10 cellular contexts compared by ENCODE assay signal in the genomic region with DNA sequence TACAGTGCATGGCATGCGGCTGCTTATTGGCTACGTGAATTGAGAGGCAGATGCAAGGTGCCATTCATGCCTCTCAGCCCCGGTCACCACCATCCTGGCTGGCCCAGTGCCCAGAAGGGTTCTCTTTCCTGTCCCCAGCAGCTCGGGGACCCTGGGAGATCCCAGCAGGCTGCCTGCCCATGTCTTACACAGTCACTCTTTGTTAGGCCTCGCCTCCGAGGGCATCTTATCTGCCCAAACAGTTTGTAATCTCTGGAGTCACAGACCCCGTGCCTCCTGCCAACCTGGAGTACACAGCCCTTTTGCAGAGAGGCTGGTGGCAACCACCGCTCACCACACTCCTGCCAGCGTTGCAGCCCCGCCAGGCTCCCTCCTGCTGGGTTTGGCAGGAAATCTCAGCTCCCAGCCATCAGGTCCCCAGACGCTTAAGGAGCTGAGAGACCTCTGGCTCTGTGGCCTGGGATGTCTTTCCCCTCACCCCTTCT. TPM values are rescaled to one million over a fixed set of nuclear protein-coding genes. Genes with fewer than 3 reads are reported as not detected.
DNase-seq lines count a peak whose midpoint lies in the region; ATAC-seq and TF ChIP-seq lines count a peak whose summit lies in the region.
"Had no signal": no experiment of that assay in that cellular context is flagged by ENCODE, and none has a peak within 500 bp of the region (broad histone marks: within the 10 kb centered on the region; RNA-seq: fewer than 3 reads in every experiment).

No MANE protein-coding gene starts in this region.

- H3K36me3 ChIP-seq in right atrium auricular region = peaks cover 30% of the 10 kb centered on the region
- H3K36me3 ChIP-seq in aorta (ENCODE audit: control insufficient read depth in 1 of 2, insufficient read depth in 2 of 2, low read length in 1 of 2) = peaks cover 0 to 3% of the 10 kb centered on the region in 2 donors

- H3K27ac ChIP-seq in right atrium auricular region (peak overlapping the region in 1 of 2 donors; percentile 10), aorta (ENCODE audit: low read depth in 1 of 2, low read length in 2 of 2) (no peak overlapping the region)

- H3K4me3 ChIP-seq in right atrium auricular region (no peak overlapping the region), aorta (ENCODE audit: low read length in 2 of 2) (no peak overlapping the region)

- H3K27me3 ChIP-seq in right atrium auricular region (no peaks in the 10 kb centered on the region), aorta (ENCODE audit: control insufficient read depth in 1 of 2, insufficient read depth in 2 of 2, low read length in 1 of 2) (no peaks in the 10 kb centered on the region)

- ATAC-seq in Right ventricle myocardium superior (ENCODE audit: poor library complexity) = peak; percentile 60
- peak; percentile 50 for ATAC-seq in SK-N-SH treated with all-trans-retinoic acid at 6 μM for 48 hours
- ATAC-seq in left colon = peak; percentile 17
- peak; percentile 49 for ATAC-seq in aorta (ENCODE audit: low FRiP score)
- ATAC-seq in GM21515 (IDR thresholded peaks at IDR 0.05; ENCODE audit: unreplicated experiment) = no peak

- DNase-seq in Right ventricle myocardium superior = peak; percentile 70
- no peak for DNase-seq in right atrium auricular region (ENCODE audit: low spot score)
- peak in 1 of 2 donors; percentile 40 for DNase-seq in left colon
- DNase-seq in aorta = peak; percentile 76 to 85
- no peak for DNase-seq in DMS53 treated with DMSO at 0.1 percent for 48 hours (lab: John Stamatoyannopoulos, UW; ENCODE audit: unreplicated experiment)
- DNase-seq in kidney tubule cell (ENCODE audit: low spot score) = no peak
- DNase-seq: CD4-positive, CD25-positive, alpha-beta regulatory T cell; cerebellar nuclear complex had no signal

- H3K9me3 ChIP-seq in right atrium auricular region (no peaks in the 10 kb centered on the region), aorta (ENCODE audit: control insufficient read depth, low read length) (no peaks in the 10 kb centered on the region)

- intact Hi-C loops in Right ventricle myocardium superior (cut with DNase I) = no loop called here
- intact Hi-C loops in left colon (cut with DNase I, micrococcal nuclease) = no loop called here
- intact Hi-C loops in aorta (cut with DNase I) = no loop called here

- no peak for TF ChIP-seq CTCF in right atrium auricular region (IDR thresholded peaks at IDR 0.05)

- WGBS in aorta, 2 donors = 4 to 12% methylated on average over 11 of the region's 11 CpGs

- H3K4me1 ChIP-seq in right atrium auricular region = peaks cover 0 to 21% of the 10 kb centered on the region in 2 donors
- no peaks in the 10 kb centered on the region for H3K4me1 ChIP-seq in aorta (ENCODE audit: control insufficient read depth in 1 of 2, insufficient read depth in 2 of 2, low read length in 2 of 2)

TF ChIP-seq in SK-N-SH treated with all-trans-retinoic acid at 6 μM for 48 hours, 23 proteins besides CTCF, POLR2A, EP300 and RAD21:
- TF ChIP-seq ZFP3 (CRISPR knock-in tag; IDR thresholded peaks at IDR 0.05) (no peak), ISL1 (CRISPR knock-in tag; IDR thresholded peaks at IDR 0.05) (no peak), TCF4 (CRISPR knock-in tag; IDR thresholded peaks at IDR 0.05; ENCODE audit: borderline replicate concordance) (no peak), BACH2 (CRISPR knock-in tag; IDR thresholded peaks at IDR 0.05; ENCODE audit: borderline replicate concordance) (no peak), ARNTL (CRISPR knock-in tag; IDR thresholded peaks at IDR 0.05; ENCODE audit: borderline replicate concordance, low read depth) (no peak)
- TF ChIP-seq, protein P1, sequence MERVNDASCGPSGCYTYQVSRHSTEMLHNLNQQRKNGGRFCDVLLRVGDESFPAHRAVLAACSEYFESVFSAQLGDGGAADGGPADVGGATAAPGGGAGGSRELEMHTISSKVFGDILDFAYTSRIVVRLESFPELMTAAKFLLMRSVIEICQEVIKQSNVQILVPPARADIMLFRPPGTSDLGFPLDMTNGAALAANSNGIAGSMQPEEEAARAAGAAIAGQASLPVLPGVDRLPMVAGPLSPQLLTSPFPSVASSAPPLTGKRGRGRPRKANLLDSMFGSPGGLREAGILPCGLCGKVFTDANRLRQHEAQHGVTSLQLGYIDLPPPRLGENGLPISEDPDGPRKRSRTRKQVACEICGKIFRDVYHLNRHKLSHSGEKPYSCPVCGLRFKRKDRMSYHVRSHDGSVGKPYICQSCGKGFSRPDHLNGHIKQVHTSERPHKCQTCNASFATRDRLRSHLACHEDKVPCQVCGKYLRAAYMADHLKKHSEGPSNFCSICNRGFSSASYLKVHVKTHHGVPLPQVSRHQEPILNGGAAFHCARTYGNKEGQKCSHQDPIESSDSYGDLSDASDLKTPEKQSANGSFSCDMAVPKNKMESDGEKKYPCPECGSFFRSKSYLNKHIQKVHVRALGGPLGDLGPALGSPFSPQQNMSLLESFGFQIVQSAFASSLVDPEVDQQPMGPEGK (CRISPR knock-in tag; IDR thresholded peaks at IDR 0.05; ENCODE audit: borderline replicate concordance) = no peak
- TF ChIP-seq, protein P2, sequence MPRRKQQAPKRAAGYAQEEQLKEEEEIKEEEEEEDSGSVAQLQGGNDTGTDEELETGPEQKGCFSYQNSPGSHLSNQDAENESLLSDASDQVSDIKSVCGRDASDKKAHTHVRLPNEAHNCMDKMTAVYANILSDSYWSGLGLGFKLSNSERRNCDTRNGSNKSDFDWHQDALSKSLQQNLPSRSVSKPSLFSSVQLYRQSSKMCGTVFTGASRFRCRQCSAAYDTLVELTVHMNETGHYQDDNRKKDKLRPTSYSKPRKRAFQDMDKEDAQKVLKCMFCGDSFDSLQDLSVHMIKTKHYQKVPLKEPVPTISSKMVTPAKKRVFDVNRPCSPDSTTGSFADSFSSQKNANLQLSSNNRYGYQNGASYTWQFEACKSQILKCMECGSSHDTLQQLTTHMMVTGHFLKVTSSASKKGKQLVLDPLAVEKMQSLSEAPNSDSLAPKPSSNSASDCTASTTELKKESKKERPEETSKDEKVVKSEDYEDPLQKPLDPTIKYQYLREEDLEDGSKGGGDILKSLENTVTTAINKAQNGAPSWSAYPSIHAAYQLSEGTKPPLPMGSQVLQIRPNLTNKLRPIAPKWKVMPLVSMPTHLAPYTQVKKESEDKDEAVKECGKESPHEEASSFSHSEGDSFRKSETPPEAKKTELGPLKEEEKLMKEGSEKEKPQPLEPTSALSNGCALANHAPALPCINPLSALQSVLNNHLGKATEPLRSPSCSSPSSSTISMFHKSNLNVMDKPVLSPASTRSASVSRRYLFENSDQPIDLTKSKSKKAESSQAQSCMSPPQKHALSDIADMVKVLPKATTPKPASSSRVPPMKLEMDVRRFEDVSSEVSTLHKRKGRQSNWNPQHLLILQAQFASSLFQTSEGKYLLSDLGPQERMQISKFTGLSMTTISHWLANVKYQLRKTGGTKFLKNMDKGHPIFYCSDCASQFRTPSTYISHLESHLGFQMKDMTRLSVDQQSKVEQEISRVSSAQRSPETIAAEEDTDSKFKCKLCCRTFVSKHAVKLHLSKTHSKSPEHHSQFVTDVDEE (CRISPR knock-in tag; IDR thresholded peaks at IDR 0.05) = no peak

RNA-seq across cellular contexts. Expression of a gene that starts 7.0 kb away (rescaled TPM):
- total RNA-seq in Right ventricle myocardium superior (932 TPM), right atrium auricular region (100 to 1,000 TPM; 263 to 398 TPM), left colon (100 to 1,000 TPM; 114 to 141 TPM), aorta (10 to 100 TPM; 92.4 to 99.5 TPM)
- polyA plus RNA-seq in aorta = 100 to 1,000 TPM; 111 to 168 TPM

RNA-seq across cellular contexts. Expression of a gene that starts 14.9 kb away (rescaled TPM):
- total RNA-seq in Right ventricle myocardium superior (38.2 TPM), right atrium auricular region (100 to 1,000 TPM in 1 of 2 donors, 10 to 100 TPM in 1; 68.2 to 106 TPM), left colon (100 to 1,000 TPM; 222 to 302 TPM), aorta (100 to 1,000 TPM; 103 to 125 TPM)
- polyA plus RNA-seq in aorta = 100 to 1,000 TPM; 125 to 176 TPM

RNA-seq across cellular contexts. Expression of a gene that starts 30.0 kb away (rescaled TPM):
- total RNA-seq in Right ventricle myocardium superior (118 TPM), right atrium auricular region (100 to 1,000 TPM; 142 to 511 TPM), left colon (10 to 100 TPM; 15.1 to 26.5 TPM), aorta (100 to 1,000 TPM; 339 to 538 TPM)
- polyA plus RNA-seq in aorta = 100 to 1,000 TPM in 1 of 2 donors, 10 to 100 TPM in 1; 46.1 to 191 TPM

RNA-seq across cellular contexts. Expression of a gene that starts 32.4 kb away (rescaled TPM):
- 18.1 TPM for total RNA-seq in Right ventricle myocardium superior
- total RNA-seq in right atrium auricular region = 10 to 100 TPM; 31.7 to 59.0 TPM
- total RNA-seq in left colon = 10 to 100 TPM; 37.5 to 46.9 TPM
- 10 to 100 TPM; 34.9 to 46.5 TPM for total RNA-seq in aorta
- 10 to 100 TPM; 17.7 to 25.5 TPM for polyA plus RNA-seq in aorta

RNA-seq across cellular contexts. Expression of a gene that starts 46.1 kb away (rescaled TPM):
- 0.48 TPM for total RNA-seq in Right ventricle myocardium superior
- under 1 TPM in 1 of 2 donors, not detected in 1; 0.20 TPM for total RNA-seq in right atrium auricular region
- 1 to 10 TPM; 1.3 to 1.9 TPM for total RNA-seq in left colon
- 1 to 10 TPM; 3.0 TPM for total RNA-seq in aorta
- polyA plus RNA-seq in aorta = 1 to 10 TPM; 1.4 to 4.5 TPM

Comparison
In these comparisons a context has a peak if more than half of its experiments do, and no peak if none do; other contexts are left out.
1. DNase-seq: peak in Right ventricle myocardium superior (single experiment) and aorta (2 of 2); none in right atrium auricular region (single experiment), DMS53 treated with DMSO at 0.1 percent for 48 hours (single experiment) and kidney tubule cell (single experiment).